Comparison of ENCODE assay signal across 8 cellular contexts in genomic region chr12:64221656-64222010, GRCh38. TPM values are rescaled to one million over a fixed set of nuclear protein-coding genes. Genes with fewer than 3 reads are reported as not detected.
DNase-seq lines count a peak whose midpoint lies in the region; ATAC-seq and TF ChIP-seq lines count a peak whose summit lies in the region.

No MANE protein-coding gene starts in this region.

- H3K4me1 Mint-ChIP-seq in activated B cell treated with CpG ODN at 0.5 μM for 24 hours: peaks cover 27% of the 10 kb centered on the region

- H3K27ac Mint-ChIP-seq in activated B cell treated with CpG ODN at 0.5 μM for 24 hours: peak overlapping the region; percentile 97

- peaks cover 0 to 3% of the 10 kb centered on the region in 2 donors for H3K4me1 ChIP-seq in lung (ENCODE audit: control insufficient read depth in 2 of 2, insufficient read depth in 2 of 2, low read length in 2 of 2)

- intact Hi-C loops in activated B cell treated with CpG ODN at 0.5 μM for 24 hours (cut with micrococcal nuclease): loop anchor here (1.0 to 5.0 kb wide), 10 partner anchors 183 to 1961 kb away; partner anchors contain the start of genes GNS, LEMD3, MON2 and RXYLT1

- 0% methylated on average over 16 of the region's 16 CpGs for WGBS in lung, 2 donors

- peak overlapping the region; percentile 93 to 98 for H3K27ac ChIP-seq in lung (ENCODE audit: low read depth in 1 of 2, low read length in 1 of 2)

- H3K27me3 Mint-ChIP-seq in activated B cell treated with CpG ODN at 0.5 μM for 24 hours: no peaks in the 10 kb centered on the region

- H3K9me3 Mint-ChIP-seq in activated B cell treated with CpG ODN at 0.5 μM for 24 hours: no peaks in the 10 kb centered on the region

- ATAC-seq in GM18520 (IDR thresholded peaks at IDR 0.05; ENCODE audit: unreplicated experiment) (peak; percentile 9), HG03097 (IDR thresholded peaks at IDR 0.05; ENCODE audit: low FRiP score, unreplicated experiment) (peak; percentile 26), activated B cell treated with CpG ODN at 0.5 μM for 24 hours (ENCODE audit: low read depth) (peak; percentile 35), lung (ENCODE audit: insufficient read depth, low FRiP score) (peak; percentile 91)

- no peak for TF ChIP-seq CTCF in activated B cell treated with CpG ODN at 0.5 μM for 24 hours (IDR thresholded peaks at IDR 0.05)
- TF ChIP-seq CTCF in lung (IDR thresholded peaks at IDR 0.05; ENCODE audit: control extremely low read depth, extremely low read depth): no peak

- no peaks in the 10 kb centered on the region for H3K27me3 ChIP-seq in lung (ENCODE audit: control insufficient read depth, insufficient read depth)

- DNase-seq in AG08395 (ENCODE audit: low spot score): peak; percentile 82
- peak; percentile 89 for DNase-seq in NCI-H2196 (lab: John Stamatoyannopoulos, UW; ENCODE audit: unreplicated experiment)
- peak; percentile 58 for DNase-seq in activated B cell treated with CpG ODN at 0.5 μM for 24 hours
- peak; percentile 42 for DNase-seq in effector CD4-positive, alpha-beta T cell
- peak; percentile 88 for DNase-seq in lung (ENCODE audit: low spot score)
- peak; percentile 31 to 61 (median 33) for DNase-seq in stimulated activated CD4-positive, alpha-beta T cell treated with anti-CD3 and anti-CD28 coated beads, TNF-alpha, amount 100 ng/mL, for 24 hours (ENCODE audit: low read depth in 3 of 3)

- no peaks in the 10 kb centered on the region for H3K9me3 ChIP-seq in lung (ENCODE audit: control insufficient read depth in 2 of 2, insufficient read depth in 1 of 2, low read length in 1 of 2)

- POLR2A ChIA-PET in activated B cell treated with CpG ODN at 0.5 μM for 24 hours (lab: Charles Lee): interaction anchor here (0.7 to 1.5 kb wide), 7 partner anchors 16 to 1619 kb away, joined by 3 to 8 read pairs (median 4); partner anchors contain the start of genes LEMD3, SRGAP1 and XPOT

- H3K36me3 ChIP-seq in lung (ENCODE audit: control insufficient read depth in 2 of 2, insufficient read depth in 2 of 2, low read length in 2 of 2): no peaks in the 10 kb centered on the region

- CTCF ChIA-PET in activated B cell treated with CpG ODN at 0.5 μM for 24 hours (lab: Charles Lee): no interaction called here

- peak overlapping the region; percentile 85 for H3K4me3 ChIP-seq in lung

- H3K4me3 Mint-ChIP-seq in activated B cell treated with CpG ODN at 0.5 μM for 24 hours: peak overlapping the region; percentile 96

- H3K36me3 Mint-ChIP-seq in activated B cell treated with CpG ODN at 0.5 μM for 24 hours (ENCODE audit: low read depth): peaks cover 6% of the 10 kb centered on the region

RNA-seq across cellular contexts. Expression of gene KICS2, which starts 0.5 kb away (rescaled TPM):
- 16.5 and 16.8 TPM in 2 replicates for total RNA-seq in activated B cell treated with CpG ODN at 0.5 μM for 24 hours
- total RNA-seq in lung: 1 to 10 TPM; 7.1 to 8.2 TPM
- 1 to 10 TPM; 3.4 to 4.6 TPM for polyA plus RNA-seq in lung

Comparison
In these comparisons a context has a peak if more than half of its experiments do, and no peak if none do; other contexts are left out.
1. Peak in every context shown above with its lines: DNase-seq, ATAC-seq, H3K4me3 ChIP-seq and H3K27ac ChIP-seq.
2. DNase-seq: peak in every context shown above with its lines; median percentile 89 in NCI-H2196; 88 in lung; 82 in AG08395; 58 in activated B cell treated with CpG ODN at 0.5 μM for 24 hours; 42 in effector CD4-positive, alpha-beta T cell; 33 in stimulated activated CD4-positive, alpha-beta T cell treated with anti-CD3 and anti-CD28 coated beads, TNF-alpha, amount 100 ng/mL, for 24 hours.
3. ATAC-seq: peak in every context shown above with its lines; median percentile 91 in lung; 35 in activated B cell treated with CpG ODN at 0.5 μM for 24 hours; 26 in HG03097; 9 in GM18520.